ENCODE assay signal across 8 cellular contexts in genomic region chr3:53252947-53253322, GRCh38. TPM values are rescaled to one million over a fixed set of nuclear protein-coding genes. Genes with fewer than 3 reads are reported as not detected.
DNase-seq lines count a peak whose midpoint lies in the region; ATAC-seq and TF ChIP-seq lines count a peak whose summit lies in the region.
"Not testable (repeated sequence)": the region's sequence is repeated elsewhere in the genome, so short reads cannot be mapped to it uniquely, and the experiment has no call there.

No MANE protein-coding gene starts in this region.

- CTCF ChIA-PET in activated CD4-positive, alpha-beta T cell treated with anti-CD3 and anti-CD28 coated beads for 36 hours (lab: Charles Lee), result not testable (repeated sequence)

- peaks cover 55% of the 10 kb centered on the region for H3K4me1 ChIP-seq in DND-41 (ENCODE audit: insufficient read depth, low read length)
- peaks cover 52% of the 10 kb centered on the region for H3K4me1 ChIP-seq in Loucy (ENCODE audit: insufficient read depth, low read length, poor library complexity, severe bottlenecking)
- peaks cover 28% of the 10 kb centered on the region for H3K4me1 ChIP-seq in iPS-20b (ENCODE audit: insufficient read depth, low read length)
- peaks cover 55 to 72% of the 10 kb centered on the region in 2 experiments for H3K4me1 ChIP-seq in neutrophil (ENCODE audit: control insufficient read depth in 1 of 2, insufficient read depth in 1 of 2, low read depth in 1 of 2, low read length in 1 of 2)
- peaks cover 54% of the 10 kb centered on the region for H3K4me1 ChIP-seq in upper lobe of right lung

- 70 to 90% (median 81%) methylated on average over 8 of the region's 8 CpGs for WGBS in adipose tissue, 3 donors

- H3K9me3 ChIP-seq in DND-41 (ENCODE audit: insufficient read depth, low read length, severe bottlenecking); Loucy (ENCODE audit: insufficient read depth, low read depth, low read length); iPS-20b (ENCODE audit: insufficient read depth, low read depth, low read length); neutrophil; upper lobe of right lung: not testable (repeated sequence)

- ATAC-seq in DND-41 (ENCODE audit: insufficient read depth, low read depth); activated CD4-positive, alpha-beta T cell treated with anti-CD3 and anti-CD28 coated beads for 36 hours; upper lobe of right lung: not testable (repeated sequence)

- H4K20me1 ChIP-seq in DND-41 (ENCODE audit: insufficient read depth, low read length) (peaks cover 66% of the 10 kb centered on the region), Loucy (ENCODE audit: insufficient read depth, low read length, poor library complexity, severe bottlenecking) (peaks cover 64% of the 10 kb centered on the region)

- intact Hi-C loops in activated CD4-positive, alpha-beta T cell treated with anti-CD3 and anti-CD28 coated beads for 36 hours (cut with DNase I, micrococcal nuclease); upper lobe of right lung (cut with DNase I): not testable (repeated sequence)

- H3K36me3 Mint-ChIP-seq in activated CD4-positive, alpha-beta T cell treated with anti-CD3 and anti-CD28 coated beads for 36 hours (ENCODE audit: low read depth), result peaks cover 25% of the 10 kb centered on the region

- H3K27me3 Mint-ChIP-seq in activated CD4-positive, alpha-beta T cell treated with anti-CD3 and anti-CD28 coated beads for 36 hours, result not testable (repeated sequence)

- not testable (repeated sequence) for H3K9ac ChIP-seq in DND-41 (ENCODE audit: low read depth, low read length); Loucy (ENCODE audit: low read depth, low read length, poor library complexity, severe bottlenecking)
- peak overlapping the region; percentile 99; the same call in 1 of the 2 replicates for H3K9ac ChIP-seq in iPS-20b (ENCODE audit: low read depth, low read length)

- H3F3A ChIP-seq in Loucy (ENCODE audit: low read depth), result not testable (repeated sequence)

- not testable (repeated sequence) for DNase-seq in DND-41; activated CD4-positive, alpha-beta T cell treated with anti-CD3 and anti-CD28 coated beads for 36 hours; epithelial cell of prostate (ENCODE audit: low read depth, low spot score); upper lobe of right lung

- H3K9me2 ChIP-seq in Loucy (replicated peaks; ENCODE audit: low read depth, low read length), result not testable (repeated sequence)

- peaks cover 49% of the 10 kb centered on the region for H3K4me1 Mint-ChIP-seq in activated CD4-positive, alpha-beta T cell treated with anti-CD3 and anti-CD28 coated beads for 36 hours

- POLR2A ChIA-PET in activated CD4-positive, alpha-beta T cell treated with anti-CD3 and anti-CD28 coated beads for 36 hours (lab: Charles Lee), result not testable (repeated sequence)

- peak overlapping the region in 1 of 2 experiments; percentile 93; a peak in 1 of 4 replicates for H3K4me3 ChIP-seq in DND-41 (ENCODE audit: low read depth in 1 of 2, low read length in 2 of 2)
- H3K4me3 ChIP-seq in Loucy (ENCODE audit: low read length, poor library complexity, severe bottlenecking), result peak overlapping the region; percentile 92
- H3K4me3 ChIP-seq in iPS-20b (ENCODE audit: low read length), result peak overlapping the region; percentile 98; the same call in 1 of the 2 replicates
- peak overlapping the region; percentile 79 to 95 for H3K4me3 ChIP-seq in neutrophil (ENCODE audit: low read depth in 1 of 2, low read length in 1 of 2)
- peak overlapping the region; percentile 97 for H3K4me3 ChIP-seq in upper lobe of right lung

- not testable (repeated sequence) for H3K9me3 Mint-ChIP-seq in activated CD4-positive, alpha-beta T cell treated with anti-CD3 and anti-CD28 coated beads for 36 hours (ENCODE audit: low read depth)

- H3K4me3 Mint-ChIP-seq in activated CD4-positive, alpha-beta T cell treated with anti-CD3 and anti-CD28 coated beads for 36 hours, result peak overlapping the region; percentile 61

- H3K79me2 ChIP-seq in DND-41 (ENCODE audit: insufficient read depth, low read length) (peaks cover 79% of the 10 kb centered on the region), Loucy (ENCODE audit: insufficient read depth, low read length) (peaks cover 78% of the 10 kb centered on the region)

- H3K4me2 ChIP-seq in DND-41 (ENCODE audit: insufficient read depth, low read length) (peak overlapping the region; percentile 97), Loucy (ENCODE audit: low read depth, low read length, poor library complexity, severe bottlenecking) (peak overlapping the region; percentile 99)

- H3K27ac Mint-ChIP-seq in activated CD4-positive, alpha-beta T cell treated with anti-CD3 and anti-CD28 coated beads for 36 hours, result peak overlapping the region; percentile 42

- H3K27me3 ChIP-seq in DND-41 (ENCODE audit: insufficient read depth, low read length, poor library complexity); Loucy (ENCODE audit: insufficient read depth, low read length, poor library complexity, severe bottlenecking); iPS-20b (ENCODE audit: insufficient read depth, low read length); neutrophil; upper lobe of right lung: not testable (repeated sequence)

- H2AFZ ChIP-seq in DND-41 (ENCODE audit: low read depth, low read length); Loucy (ENCODE audit: low read length): not testable (repeated sequence)

- H3K36me3 ChIP-seq in DND-41 (ENCODE audit: insufficient read depth, low read length) (peaks cover 23% of the 10 kb centered on the region), iPS-20b (ENCODE audit: insufficient read depth, low read depth, low read length) (peaks cover 24% of the 10 kb centered on the region; the same call in 1 of the 2 replicates)
- not testable (repeated sequence) for H3K36me3 ChIP-seq in Loucy (ENCODE audit: insufficient read depth, low read length); neutrophil; upper lobe of right lung

- not testable (repeated sequence) for TF ChIP-seq CTCF in DND-41 (IDR thresholded peaks at IDR 0.05; ENCODE audit: borderline replicate concordance, extremely low read depth, low read length, poor library complexity, severe bottlenecking); Loucy (conservative IDR thresholded peaks at IDR 0.05; ENCODE audit: low read length); neutrophil (IDR thresholded peaks at IDR 0.05); upper lobe of right lung (IDR thresholded peaks at IDR 0.05)

- not testable (repeated sequence) for H3K27ac ChIP-seq in DND-41 (ENCODE audit: low read length)
- H3K27ac ChIP-seq in adipose tissue (ENCODE audit: low read depth, low read length), result peak overlapping the region; percentile 74
- peak overlapping the region; percentile 76 for H3K27ac ChIP-seq in epithelial cell of prostate
- peak overlapping the region; percentile 34 for H3K27ac ChIP-seq in iPS-20b (ENCODE audit: low read length)
- H3K27ac ChIP-seq in neutrophil, result peak overlapping the region; percentile 97
- peak overlapping the region; percentile 82 for H3K27ac ChIP-seq in upper lobe of right lung

RNA-seq across cellular contexts. Expression of gene TKT, which starts 2.9 kb away (rescaled TPM):
- total RNA-seq in activated CD4-positive, alpha-beta T cell treated with anti-CD3 and anti-CD28 coated beads for 36 hours, result 100 to 1,000 TPM; 320 to 418 TPM
- 100 to 1,000 TPM in 2 of 3 donors, 10 to 100 TPM in 1; 93.0 to 396 (median 273) TPM for polyA plus RNA-seq in adipose tissue
- 432 TPM for total RNA-seq in upper lobe of right lung
